In genomic region chr20:2125474-2126112, GRCh38 we compare ENCODE assay signal across 24 cellular contexts. TPM values are rescaled to one million over a fixed set of nuclear protein-coding genes. Genes with fewer than 3 reads are reported as not detected.
DNase-seq lines count a peak whose midpoint lies in the region; ATAC-seq, FAIRE-seq and TF ChIP-seq lines count a peak whose summit lies in the region.
"Had no signal": no experiment of that assay in that cellular context is flagged by ENCODE, and none has a peak within 500 bp of the region (broad histone marks: within the 10 kb centered on the region; RNA-seq: fewer than 3 reads in every experiment).

No MANE protein-coding gene starts in this region.

- H3K36me3 ChIP-seq in BLaER1 treated with 17β-estradiol and CSF1 and Interleukin-3, amounts not matched to agents 10 nM and 100 nM = peaks cover 19 to 75% (median 50%) of the 10 kb centered on the region in 11 experiments; a peak in 21 of 22 replicates
- H3K36me3 ChIP-seq in bronchial epithelial cell (ENCODE audit: control insufficient read depth, insufficient read depth, low read length) (peaks cover 1% of the 10 kb centered on the region), left ventricle myocardium inferior (no peaks in the 10 kb centered on the region), gastrocnemius medialis (no peaks in the 10 kb centered on the region)

- peaks cover 91 to 100% (median 100%) of the 10 kb centered on the region in 11 experiments for H4K20me1 ChIP-seq in BLaER1 treated with 17β-estradiol and CSF1 and Interleukin-3, amounts not matched to agents 10 nM and 100 nM

- peak overlapping the region in 9 of 11 experiments; percentile 50 to 91 (median 79); a peak in 17 of 22 replicates for H3K4me2 ChIP-seq in BLaER1 treated with 17β-estradiol and CSF1 and Interleukin-3, amounts not matched to agents 10 nM and 100 nM
- H3K4me2 ChIP-seq: A549 had no signal

- DNase-seq in bronchial epithelial cell (ENCODE audit: low read depth) (no peak), left ventricle myocardium inferior (peak; percentile 53), gastrocnemius medialis (no peak), NCI-H526 (lab: John Stamatoyannopoulos, UW) (no peak), foreskin keratinocyte (no peak)
- DNase-seq in activated CD8-positive, alpha-beta memory T cell treated with anti-CD3 and anti-CD28 coated beads, Interleukin-2, amount 50 U/mL, for 4 hours = no peak
- DNase-seq: activated CD8-positive, alpha-beta memory T cell treated with anti-CD3 and anti-CD28 coated beads, Interleukin-2, amount 10 ng/mL, durations not matched to agents 7 days and 5 days; activated naive CD4-positive, alpha-beta T cell treated with Interleukin-2 at 50 U/mL for 16 hours; AML-193; DMS 273 treated with DMSO at 0.1 percent for 48 hours; HFFc6; left lung; NCI-H1694; NCI-H446 treated with DMSO at 0.1 percent for 48 hours; NCI-H82; stimulated activated CD4-positive, alpha-beta T cell treated with anti-CD3 and anti-CD28 coated beads, Interleukin-15, amount 100 ng/mL, for 24 hours; stimulated activated CD4-positive, alpha-beta T cell treated with anti-CD3 and anti-CD28 coated beads, Interleukin-4, amount 100 ng/mL, for 4 hours had no signal

- H3K27ac ChIP-seq in BLaER1 treated with 17β-estradiol and CSF1 and Interleukin-3, amounts not matched to agents 10 nM and 100 nM = peak overlapping the region in 4 of 11 experiments; percentile 37 to 69 (median 58); a peak in 5 of 22 replicates
- H3K27ac ChIP-seq in left ventricle myocardium inferior (replicated peaks) = peak overlapping the region; percentile 80
- H3K27ac ChIP-seq in gastrocnemius medialis = peak overlapping the region in 2 of 4 donors; percentile 4 to 37
- no peak overlapping the region for H3K27ac ChIP-seq in foreskin keratinocyte
- H3K27ac ChIP-seq: A549, RWPE1, SK-N-MC had no signal

- no peak for TF ChIP-seq POLR2A in gastrocnemius medialis (IDR thresholded peaks at IDR 0.05)

- no peaks in the 10 kb centered on the region for H3K27me3 ChIP-seq in BLaER1 treated with 17β-estradiol and CSF1 and Interleukin-3, amounts not matched to agents 10 nM and 100 nM
- H3K27me3 ChIP-seq in bronchial epithelial cell (ENCODE audit: control insufficient read depth, insufficient read depth, low read length) (no peaks in the 10 kb centered on the region), left ventricle myocardium inferior (ENCODE audit: low read depth) (no peaks in the 10 kb centered on the region), gastrocnemius medialis (no peaks in the 10 kb centered on the region), foreskin keratinocyte (no peaks in the 10 kb centered on the region)
- H3K27me3 ChIP-seq: left lung had no signal

- H3K9ac ChIP-seq in BLaER1 treated with 17β-estradiol and CSF1 and Interleukin-3, amounts not matched to agents 10 nM and 100 nM = peak overlapping the region in 2 of 11 experiments; percentile 12 to 53; a peak in 3 of 22 replicates

- no peak for TF ChIP-seq CTCF in bronchial epithelial cell (IDR thresholded peaks at IDR 0.05; ENCODE audit: insufficient read depth, low read length, severe bottlenecking)
- TF ChIP-seq CTCF in left ventricle myocardium inferior (IDR thresholded peaks at IDR 0.05; ENCODE audit: borderline replicate concordance) = no peak
- TF ChIP-seq CTCF in gastrocnemius medialis (IDR thresholded peaks at IDR 0.05 in 4 of 5, conservative IDR thresholded peaks at IDR 0.05 in 1 of 5) = no peak
- no peak for TF ChIP-seq CTCF in foreskin keratinocyte (conservative IDR thresholded peaks at IDR 0.05)

- H3K4me3 ChIP-seq in BLaER1 treated with 17β-estradiol and CSF1 and Interleukin-3, amounts not matched to agents 10 nM and 100 nM = no peak overlapping the region
- H3K4me3 ChIP-seq in bronchial epithelial cell (ENCODE audit: low read depth, low read length) = no peak overlapping the region
- H3K4me3 ChIP-seq in left ventricle myocardium inferior = no peak overlapping the region
- no peak overlapping the region for H3K4me3 ChIP-seq in gastrocnemius medialis
- H3K4me3 ChIP-seq: A549, left lung, SK-N-MC had no signal

- H3K9me3 ChIP-seq in BLaER1 treated with 17β-estradiol and CSF1 and Interleukin-3, amounts not matched to agents 10 nM and 100 nM (replicated peaks in 1 of 11) = no peaks in the 10 kb centered on the region; a peak in 1 of 22 replicates
- H3K9me3 ChIP-seq in left ventricle myocardium inferior (replicated peaks) (no peaks in the 10 kb centered on the region), gastrocnemius medialis (no peaks in the 10 kb centered on the region)
- H3K9me3 ChIP-seq: A549, left lung had no signal

- H3K4me1 ChIP-seq in BLaER1 treated with 17β-estradiol and CSF1 and Interleukin-3, amounts not matched to agents 10 nM and 100 nM = peaks cover 64 to 98% (median 85%) of the 10 kb centered on the region in 10 experiments
- peaks cover 100% of the 10 kb centered on the region for H3K4me1 ChIP-seq in left ventricle myocardium inferior
- H3K4me1 ChIP-seq in gastrocnemius medialis = peaks cover 53 to 63% of the 10 kb centered on the region in 2 donors
- H3K4me1 ChIP-seq in foreskin keratinocyte = no peaks in the 10 kb centered on the region

- intact Hi-C loops in left ventricle myocardium inferior (cut with micrococcal nuclease) (no loop called here), gastrocnemius medialis (cut with DNase I; ENCODE audit: low total_unique reads) (no loop called here)

- FAIRE-seq in bronchial epithelial cell (lab: Jason Lieb, UNC) = peak; percentile 13
- FAIRE-seq: A549, H1 had no signal

- ATAC-seq in gastrocnemius medialis = peak; percentile 30 to 49
- ATAC-seq in foreskin keratinocyte = no peak
- no peak for ATAC-seq in GM18520 (IDR thresholded peaks at IDR 0.05; ENCODE audit: unreplicated experiment)
- ATAC-seq: A549; activated CD8-positive, alpha-beta memory T cell treated with anti-CD3 and anti-CD28 coated beads, Interleukin-2, amount 10 ng/mL, durations not matched to agents 7 days and 5 days; left lung; stimulated activated effector memory CD8-positive, alpha-beta T cell treated with anti-CD3 and anti-CD28 coated beads, Interleukin-12 subunit alpha, Interleukin-12 subunit beta, amount 100 ng/mL, for 72 hours had no signal

- in situ Hi-C loops in gastrocnemius medialis (cut with MboI; ENCODE audit: low sequenced_read_pairs in 4 of 4) = no loop called here

RNA-seq across cellular contexts. Expression of gene STK35, which starts 24.0 kb away (rescaled TPM):
- total RNA-seq in bronchial epithelial cell (20.0 TPM in 2 replicates), left ventricle myocardium inferior (13.9 TPM), gastrocnemius medialis (1 to 10 TPM; 2.9 to 9.1 (median 6.3) TPM), foreskin keratinocyte (18.9 and 19.0 TPM in 2 replicates)
- 6.6 and 7.9 TPM in 2 replicates for polyA plus RNA-seq in foreskin keratinocyte

Comparison
In these comparisons a context has a peak if more than half of its experiments do, and no peak if none do; other contexts are left out.
1. ATAC-seq: peak in gastrocnemius medialis (2 of 2); none in foreskin keratinocyte (single experiment) and GM18520 (single experiment).